1 cellular context compared by ENCODE assay signal in genomic region chr7:128645206-128645605, GRCh38. TPM values are rescaled to one million over a fixed set of nuclear protein-coding genes. Genes with fewer than 3 reads are reported as not detected.
"Had no signal": no experiment of that assay in that cellular context is flagged by ENCODE, and none has a peak within 500 bp of the region (broad histone marks: within the 10 kb centered on the region; RNA-seq: fewer than 3 reads in every experiment).

No MANE protein-coding gene starts in this region.

RNA-seq across cellular contexts. Expression of gene GARIN1A, which starts 26.9 kb away (rescaled TPM):
- polyA plus RNA-seq: immature natural killer cell had no signal
